Comparison of ENCODE assay signal across 22 cellular contexts in genomic region chr6:16427124-16427523, GRCh38.
DNase-seq lines count a peak whose midpoint lies in the region; ATAC-seq, FAIRE-seq and TF ChIP-seq lines count a peak whose summit lies in the region.
"Had no signal": no experiment of that assay in that cellular context is flagged by ENCODE, and none has a peak within 500 bp of the region (broad histone marks: within the 10 kb centered on the region; RNA-seq: fewer than 3 reads in every experiment).

No MANE protein-coding gene starts in this region.

- no peaks in the 10 kb centered on the region for H3K27me3 ChIP-seq in CD8-positive, alpha-beta memory T cell (ENCODE audit: insufficient read depth, low read length, poor library complexity, severe bottlenecking)

- ATAC-seq in T-helper 17 cell = no peak
- ATAC-seq in stimulated activated memory B cell treated with anti-CD40 and anti-IgM and Interleukin-4, amounts not matched to agents 10 μg/mL and 1 μg/mL and 100 μg/mL, for 72 hours = no peak
- ATAC-seq in activated T-cell treated with anti-CD3 and anti-CD28 coated beads, Interleukin-2, amount 50 U/mL, for 72 hours (replicated peaks in 1 of 2) = no peak
- no peak for ATAC-seq in GM19463 (IDR thresholded peaks at IDR 0.05; ENCODE audit: unreplicated experiment)
- ATAC-seq: A549, GM12878 had no signal

- DNase-seq in activated CD4-positive, alpha-beta memory T cell treated with anti-CD3 and anti-CD28 coated beads for 36 hours = no peak
- DNase-seq in activated CD4-positive, alpha-beta memory T cell treated with anti-CD3 and anti-CD28 coated beads, Interleukin-2, amount 10 ng/mL, durations not matched to agents 7 days and 5 days = no peak
- no peak for DNase-seq in CD8-positive, alpha-beta memory T cell
- DNase-seq in T-helper 17 cell (no peak), H54 (ENCODE audit: insufficient read length, low spot score) (no peak)
- no peak for DNase-seq in activated T-cell treated with anti-CD3 and anti-CD28 coated beads, Interleukin-2, amount 50 U/mL, for 72 hours
- DNase-seq: AML-193; CD4-positive, alpha-beta memory T cell; COR-L47; DMS 273 treated with DMSO at 0.1 percent for 48 hours; DMS53; DND-41; EL; GM23248; HCEC 1CT had no signal

- TF ChIP-seq POLR2A in H54 (IDR thresholded peaks at IDR 0.05; ENCODE audit: low read depth, low read length) = no peak

- no peak overlapping the region for H3K4me3 Mint-ChIP-seq in activated CD4-positive, alpha-beta memory T cell treated with anti-CD3 and anti-CD28 coated beads for 36 hours
- no peak overlapping the region for H3K4me3 Mint-ChIP-seq in activated CD4-positive, alpha-beta memory T cell treated with anti-CD3 and anti-CD28 coated beads, Interleukin-2, amount 10 ng/mL, durations not matched to agents 7 days and 5 days
- no peak overlapping the region for H3K4me3 Mint-ChIP-seq in CD8-positive, alpha-beta memory T cell
- no peak overlapping the region for H3K4me3 Mint-ChIP-seq in T-helper 17 cell
- H3K4me3 Mint-ChIP-seq in stimulated activated memory B cell treated with anti-CD40 and anti-IgM and Interleukin-4, amounts not matched to agents 10 μg/mL and 1 μg/mL and 100 μg/mL, for 72 hours = no peak overlapping the region
- H3K4me3 Mint-ChIP-seq in activated T-cell treated with anti-CD3 and anti-CD28 coated beads, Interleukin-2, amount 50 U/mL, for 72 hours = no peak overlapping the region
- H3K4me3 Mint-ChIP-seq: CD4-positive, alpha-beta memory T cell had no signal

- H3K9me3 Mint-ChIP-seq in activated CD4-positive, alpha-beta memory T cell treated with anti-CD3 and anti-CD28 coated beads for 36 hours = no peaks in the 10 kb centered on the region
- no peaks in the 10 kb centered on the region for H3K9me3 Mint-ChIP-seq in activated CD4-positive, alpha-beta memory T cell treated with anti-CD3 and anti-CD28 coated beads, Interleukin-2, amount 10 ng/mL, durations not matched to agents 7 days and 5 days
- no peaks in the 10 kb centered on the region for H3K9me3 Mint-ChIP-seq in CD8-positive, alpha-beta memory T cell
- no peaks in the 10 kb centered on the region for H3K9me3 Mint-ChIP-seq in stimulated activated memory B cell treated with anti-CD40 and anti-IgM and Interleukin-4, amounts not matched to agents 10 μg/mL and 1 μg/mL and 100 μg/mL, for 72 hours
- no peaks in the 10 kb centered on the region for H3K9me3 Mint-ChIP-seq in activated T-cell treated with anti-CD3 and anti-CD28 coated beads, Interleukin-2, amount 50 U/mL, for 72 hours
- H3K9me3 Mint-ChIP-seq: CD4-positive, alpha-beta memory T cell had no signal

- peaks cover 55% of the 10 kb centered on the region for H3K4me1 Mint-ChIP-seq in activated CD4-positive, alpha-beta memory T cell treated with anti-CD3 and anti-CD28 coated beads for 36 hours (ENCODE audit: low read depth)
- H3K4me1 Mint-ChIP-seq in activated CD4-positive, alpha-beta memory T cell treated with anti-CD3 and anti-CD28 coated beads, Interleukin-2, amount 10 ng/mL, durations not matched to agents 7 days and 5 days = peaks cover 40% of the 10 kb centered on the region
- H3K4me1 Mint-ChIP-seq in CD8-positive, alpha-beta memory T cell = peaks cover 38 to 86% (median 75%) of the 10 kb centered on the region in 3 donors
- peaks cover 29% of the 10 kb centered on the region for H3K4me1 Mint-ChIP-seq in T-helper 17 cell
- H3K4me1 Mint-ChIP-seq in stimulated activated memory B cell treated with anti-CD40 and anti-IgM and Interleukin-4, amounts not matched to agents 10 μg/mL and 1 μg/mL and 100 μg/mL, for 72 hours = peaks cover 62% of the 10 kb centered on the region
- peaks cover 36% of the 10 kb centered on the region for H3K4me1 Mint-ChIP-seq in activated T-cell treated with anti-CD3 and anti-CD28 coated beads, Interleukin-2, amount 50 U/mL, for 72 hours (ENCODE audit: low read depth)

- no peaks in the 10 kb centered on the region for H3K9me3 ChIP-seq in CD8-positive, alpha-beta memory T cell (ENCODE audit: low read length)
- no peaks in the 10 kb centered on the region for H3K9me3 ChIP-seq in T-helper 17 cell (ENCODE audit: control insufficient read depth, low read length, poor library complexity, severe bottlenecking)
- H3K9me3 ChIP-seq: A549 had no signal

- H3K27me3 Mint-ChIP-seq in activated CD4-positive, alpha-beta memory T cell treated with anti-CD3 and anti-CD28 coated beads for 36 hours = no peaks in the 10 kb centered on the region
- no peaks in the 10 kb centered on the region for H3K27me3 Mint-ChIP-seq in activated CD4-positive, alpha-beta memory T cell treated with anti-CD3 and anti-CD28 coated beads, Interleukin-2, amount 10 ng/mL, durations not matched to agents 7 days and 5 days
- H3K27me3 Mint-ChIP-seq in CD8-positive, alpha-beta memory T cell = peaks cover 0 to 2% of the 10 kb centered on the region in 2 donors
- H3K27me3 Mint-ChIP-seq in T-helper 17 cell = no peaks in the 10 kb centered on the region
- H3K27me3 Mint-ChIP-seq in stimulated activated memory B cell treated with anti-CD40 and anti-IgM and Interleukin-4, amounts not matched to agents 10 μg/mL and 1 μg/mL and 100 μg/mL, for 72 hours = no peaks in the 10 kb centered on the region
- no peaks in the 10 kb centered on the region for H3K27me3 Mint-ChIP-seq in activated T-cell treated with anti-CD3 and anti-CD28 coated beads, Interleukin-2, amount 50 U/mL, for 72 hours (ENCODE audit: low read depth)
- H3K27me3 Mint-ChIP-seq: CD4-positive, alpha-beta memory T cell had no signal

- H3K36me3 ChIP-seq in CD8-positive, alpha-beta memory T cell (ENCODE audit: insufficient read depth, low read length) = no peaks in the 10 kb centered on the region

- H3K27ac ChIP-seq in CD8-positive, alpha-beta memory T cell (ENCODE audit: low read depth, low read length) = no peak overlapping the region
- H3K27ac ChIP-seq: 22Rv1, A549, C4-2B, GM23248 had no signal

- peak overlapping the region; percentile 30 for H3K27ac Mint-ChIP-seq in activated CD4-positive, alpha-beta memory T cell treated with anti-CD3 and anti-CD28 coated beads for 36 hours
- no peak overlapping the region for H3K27ac Mint-ChIP-seq in activated CD4-positive, alpha-beta memory T cell treated with anti-CD3 and anti-CD28 coated beads, Interleukin-2, amount 10 ng/mL, durations not matched to agents 7 days and 5 days
- peak overlapping the region in 6 of 8 donors; percentile 43 to 88 (median 62) for H3K27ac Mint-ChIP-seq in CD8-positive, alpha-beta memory T cell
- H3K27ac Mint-ChIP-seq in T-helper 17 cell = peak overlapping the region; percentile 79
- H3K27ac Mint-ChIP-seq in stimulated activated memory B cell treated with anti-CD40 and anti-IgM and Interleukin-4, amounts not matched to agents 10 μg/mL and 1 μg/mL and 100 μg/mL, for 72 hours = peak overlapping the region; percentile 99
- no peak overlapping the region for H3K27ac Mint-ChIP-seq in activated T-cell treated with anti-CD3 and anti-CD28 coated beads, Interleukin-2, amount 50 U/mL, for 72 hours

- CTCF ChIA-PET in activated CD4-positive, alpha-beta memory T cell treated with anti-CD3 and anti-CD28 coated beads for 36 hours (lab: Charles Lee) = no interaction called here
- CTCF ChIA-PET in activated CD4-positive, alpha-beta memory T cell treated with anti-CD3 and anti-CD28 coated beads, Interleukin-2, amount 10 ng/mL, durations not matched to agents 7 days and 5 days (lab: Charles Lee) = no interaction called here
- CTCF ChIA-PET in CD8-positive, alpha-beta memory T cell (lab: Charles Lee) = interaction anchor here (1.4 kb wide), 2 partner anchors 10 to 84 kb away, joined by 3 read pairs; no protein-coding TSS in a partner anchor

- no peak overlapping the region for H3K4me3 ChIP-seq in CD8-positive, alpha-beta memory T cell (ENCODE audit: low read length)
- H3K4me3 ChIP-seq: A549, GM12878, GM23248 had no signal

- no peak for FAIRE-seq in H54 (lab: Jason Lieb, UNC)
- FAIRE-seq: A549, GM12878, GM19239 had no signal

- H3K4me1 ChIP-seq in CD8-positive, alpha-beta memory T cell (ENCODE audit: insufficient read depth, low read length) = peaks cover 11% of the 10 kb centered on the region

- POLR2A ChIA-PET in activated CD4-positive, alpha-beta memory T cell treated with anti-CD3 and anti-CD28 coated beads for 36 hours (lab: Charles Lee) = interaction anchor here (0.6 kb wide), 2 partner anchors 10 to 241 kb away, joined by 3 to 5 read pairs; no protein-coding TSS in a partner anchor
- POLR2A ChIA-PET in activated CD4-positive, alpha-beta memory T cell treated with anti-CD3 and anti-CD28 coated beads, Interleukin-2, amount 10 ng/mL, durations not matched to agents 7 days and 5 days (lab: Charles Lee) = interaction anchor here (1.0 to 1.4 kb wide), 2 partner anchors 10 to 44 kb away, joined by 4 read pairs; no protein-coding TSS in a partner anchor
- POLR2A ChIA-PET in CD8-positive, alpha-beta memory T cell (lab: Charles Lee) = no interaction called here

- peaks cover 23% of the 10 kb centered on the region for H3K36me3 Mint-ChIP-seq in activated CD4-positive, alpha-beta memory T cell treated with anti-CD3 and anti-CD28 coated beads for 36 hours
- H3K36me3 Mint-ChIP-seq in activated CD4-positive, alpha-beta memory T cell treated with anti-CD3 and anti-CD28 coated beads, Interleukin-2, amount 10 ng/mL, durations not matched to agents 7 days and 5 days (ENCODE audit: low read depth) = peaks cover 56% of the 10 kb centered on the region
- peaks cover 13 to 61% (median 24%) of the 10 kb centered on the region in 3 donors for H3K36me3 Mint-ChIP-seq in CD8-positive, alpha-beta memory T cell
- H3K36me3 Mint-ChIP-seq in T-helper 17 cell (ENCODE audit: low read depth) = no peaks in the 10 kb centered on the region
- H3K36me3 Mint-ChIP-seq in stimulated activated memory B cell treated with anti-CD40 and anti-IgM and Interleukin-4, amounts not matched to agents 10 μg/mL and 1 μg/mL and 100 μg/mL, for 72 hours = peaks cover 58% of the 10 kb centered on the region
- H3K36me3 Mint-ChIP-seq in activated T-cell treated with anti-CD3 and anti-CD28 coated beads, Interleukin-2, amount 50 U/mL, for 72 hours (ENCODE audit: insufficient read depth in 2 of 2) = peaks cover 1 to 6% of the 10 kb centered on the region in 2 donors

- intact Hi-C loops in activated CD4-positive, alpha-beta memory T cell treated with anti-CD3 and anti-CD28 coated beads for 36 hours (cut with micrococcal nuclease) = no loop called here

Comparison
In these comparisons a context has a peak if more than half of its experiments do, and no peak if none do; other contexts are left out.
1. H3K27ac Mint-ChIP-seq: peak in activated CD4-positive, alpha-beta memory T cell treated with anti-CD3 and anti-CD28 coated beads for 36 hours (single experiment), CD8-positive, alpha-beta memory T cell (6 of 8), T-helper 17 cell (single experiment) and stimulated activated memory B cell treated with anti-CD40 and anti-IgM and Interleukin-4, amounts not matched to agents 10 μg/mL and 1 μg/mL and 100 μg/mL, for 72 hours (single experiment); none in activated CD4-positive, alpha-beta memory T cell treated with anti-CD3 and anti-CD28 coated beads, Interleukin-2, amount 10 ng/mL, durations not matched to agents 7 days and 5 days (single experiment) and activated T-cell treated with anti-CD3 and anti-CD28 coated beads, Interleukin-2, amount 50 U/mL, for 72 hours (single experiment).